11 cellular contexts compared by ENCODE assay signal in genomic region chr9:114278881-114279570, GRCh38. TPM values are rescaled to one million over a fixed set of nuclear protein-coding genes. Genes with fewer than 3 reads are reported as not detected.
DNase-seq lines count a peak whose midpoint lies in the region; ATAC-seq and TF ChIP-seq lines count a peak whose summit lies in the region.
"Had no signal": no experiment of that assay in that cellular context is flagged by ENCODE, and none has a peak within 500 bp of the region (broad histone marks: within the 10 kb centered on the region; RNA-seq: fewer than 3 reads in every experiment).

No MANE protein-coding gene starts in this region.

- no peak for ATAC-seq in GM18873 (IDR thresholded peaks at IDR 0.05; ENCODE audit: low FRiP score, unreplicated experiment)
- no peak for ATAC-seq in GM19035 (IDR thresholded peaks at IDR 0.05; ENCODE audit: unreplicated experiment)

- H3K4me3 ChIP-seq in cardiac fibroblast (replicated peaks in 1 of 2; ENCODE audit: low read depth in 2 of 2, low read length in 2 of 2): no peak overlapping the region

- peak; percentile 46 for DNase-seq in AG08395 (ENCODE audit: low spot score)
- peak; percentile 56 for DNase-seq in HT-29 (ENCODE audit: low spot score)
- DNase-seq in cardiac fibroblast (ENCODE audit: low read depth in 2 of 2): peak; percentile 44 to 74
- peak; percentile 83 for DNase-seq in myocyte (ENCODE audit: low read depth)
- no peak for DNase-seq in activated CD4-positive, alpha-beta T cell treated with anti-CD3 and anti-CD28 coated beads, Interleukin-2, amount 50 U/mL, for 4 hours
- DNase-seq in HUDEP-2 (lab: John Stamatoyannopoulos, UW; ENCODE audit: unreplicated experiment in 76 of 76): no peak
- DNase-seq: activated CD4-positive, alpha-beta T cell treated with anti-CD3 and anti-CD28 coated beads for 1 hour; KBM-7 had no signal

- TF ChIP-seq CTCF in cardiac fibroblast (IDR thresholded peaks at IDR 0.05; ENCODE audit: low read depth, low read length): no peak

RNA-seq across cellular contexts. Expression of gene ORM1, which starts 43.9 kb away (rescaled TPM):
- not detected in 2 replicates for total RNA-seq in HT-29 (2014; rRNA removed; shearing (Covaris generic))
- not detected in 2 replicates for total RNA-seq in myocyte
- polyA plus RNA-seq in myocyte (2012): not detected
- polyA plus RNA-seq: neural cell had no signal

RNA-seq across cellular contexts. Expression of gene ORM2, which starts 50.6 kb away (rescaled TPM):
- total RNA-seq in HT-29 (2014; rRNA removed; shearing (Covaris generic)): not detected in 2 replicates
- total RNA-seq in myocyte: not detected in 2 replicates
- polyA plus RNA-seq in myocyte (2012): not detected
- polyA plus RNA-seq: neural cell had no signal

Comparison
In these comparisons a context has a peak if more than half of its experiments do, and no peak if none do; other contexts are left out.
1. DNase-seq: peak in AG08395 (single experiment), HT-29 (single experiment), cardiac fibroblast (2 of 2) and myocyte (single experiment); none in activated CD4-positive, alpha-beta T cell treated with anti-CD3 and anti-CD28 coated beads, Interleukin-2, amount 50 U/mL, for 4 hours (0 of 2) and HUDEP-2 (0 of 76).